8 cellular contexts compared by ENCODE assay signal in genomic region chr3:172751188-172751571, GRCh38. TPM values are rescaled to one million over a fixed set of nuclear protein-coding genes. Genes with fewer than 3 reads are reported as not detected.
A peak's percentile ranks its signal among the peaks of the same experiment; 100 is the strongest.
DNase-seq lines count a peak whose midpoint lies in the region; ATAC-seq and TF ChIP-seq lines count a peak whose summit lies in the region.

No MANE protein-coding gene starts in this region.

- H3K36me3 ChIP-seq in KMS-11 (ENCODE audit: insufficient read depth), result no peaks in the 10 kb centered on the region; the same call in 1 of the 2 replicates

- ATAC-seq in GM19395 (IDR thresholded peaks at IDR 0.05; ENCODE audit: unreplicated experiment) (peak; percentile 26), WTC11 (no peak), HG03469 (IDR thresholded peaks at IDR 0.05; ENCODE audit: unreplicated experiment) (no peak)

- peak overlapping the region; percentile 90 for H3K27ac ChIP-seq in KMS-11

- H3K4me2 ChIP-seq in KMS-11, result peak overlapping the region; percentile 88

- H3K27me3 Mint-ChIP-seq in WTC11 (ENCODE audit: low read depth) (no peaks in the 10 kb centered on the region), glutamatergic neuron (ENCODE audit: unreplicated experiment) (no peaks in the 10 kb centered on the region)

- H3K4me3 ChIP-seq in KMS-11 (IDR thresholded peaks at IDR 0.05; ENCODE audit: insufficient read depth, low read depth, low read length), result peak overlapping the region; percentile 85

- H3K4me3 Mint-ChIP-seq in WTC11, result peak overlapping the region; percentile 97
- H3K4me3 Mint-ChIP-seq in glutamatergic neuron (ENCODE audit: unreplicated experiment), result peak overlapping the region; percentile 97

- peaks cover 4% of the 10 kb centered on the region; the same call in 1 of the 2 replicates for H3K9me3 Mint-ChIP-seq in WTC11
- H3K9me3 Mint-ChIP-seq in glutamatergic neuron (ENCODE audit: unreplicated experiment), result peaks cover 2% of the 10 kb centered on the region

- no peaks in the 10 kb centered on the region for H4K20me1 ChIP-seq in KMS-11 (ENCODE audit: insufficient read depth)

- CTCF ChIA-PET in WTC11 (lab: Charles Lee), result interaction anchor here (0.8 to 2.3 kb wide), 9 partner anchors 13 to 422 kb away, joined by 3 to 27 read pairs (median 5); partner anchors contain the start of gene NCEH1

- peaks cover 42% of the 10 kb centered on the region for H3K79me2 ChIP-seq in KMS-11 (ENCODE audit: insufficient read depth, low read depth)

- H3K9ac ChIP-seq in KMS-11, result peak overlapping the region; percentile 96

- POLR2A ChIA-PET in WTC11 (lab: Charles Lee), result interaction anchor here (1.0 kb wide), 2 partner anchors 42 to 78 kb away, joined by 3 to 4 read pairs; no protein-coding TSS in a partner anchor

- peak overlapping the region; percentile 91 for H2AFZ ChIP-seq in KMS-11 (ENCODE audit: low read depth)

- H3K27me3 ChIP-seq in KMS-11 (ENCODE audit: insufficient read depth, low read depth), result no peaks in the 10 kb centered on the region

- DNase-seq in COR-L47 (lab: John Stamatoyannopoulos, UW), result peak; percentile 25
- DNase-seq in WTC11 (ENCODE audit: low spot score), result no peak
- peak; percentile 18 for DNase-seq in glutamatergic neuron
- DNase-seq in pons (ENCODE audit: low spot score), result peak; percentile 15
- no peak for DNase-seq in effector CD8-positive, alpha-beta T cell (lab: John Stamatoyannopoulos, UW)

- H3K27ac Mint-ChIP-seq in WTC11 (peak overlapping the region; percentile 65; the same call in 1 of the 2 replicates), glutamatergic neuron (ENCODE audit: unreplicated experiment) (no peak overlapping the region)

- H3K36me3 Mint-ChIP-seq in WTC11 (peaks cover 29% of the 10 kb centered on the region), glutamatergic neuron (ENCODE audit: unreplicated experiment) (no peaks in the 10 kb centered on the region)

- peaks cover 40% of the 10 kb centered on the region for H3K4me1 Mint-ChIP-seq in WTC11
- peaks cover 7% of the 10 kb centered on the region for H3K4me1 Mint-ChIP-seq in glutamatergic neuron (ENCODE audit: low read depth, unreplicated experiment)

- H3K4me1 ChIP-seq in KMS-11 (ENCODE audit: low read depth, poor library complexity, severe bottlenecking), result peaks cover 14% of the 10 kb centered on the region

- TF ChIP-seq CTCF in KMS-11 (conservative IDR thresholded peaks at IDR 0.05; ENCODE audit: low read depth, low read length), result no peak
- no peak for TF ChIP-seq CTCF in WTC11 (IDR thresholded peaks at IDR 0.05)
- TF ChIP-seq CTCF in glutamatergic neuron (IDR thresholded peaks at IDR 0.05; ENCODE audit: partially characterized antibody, unreplicated experiment), result no peak

TF ChIP-seq in WTC11, 78 proteins besides CTCF, POLR2A, EP300 and RAD21:
- TF ChIP-seq ZNF317 (CRISPR knock-in tag; IDR thresholded peaks at IDR 0.05; ENCODE audit: borderline replicate concordance, low read depth) (no peak), IRF2 (CRISPR knock-in tag; IDR thresholded peaks at IDR 0.05; ENCODE audit: borderline replicate concordance, low read depth) (no peak), ETV6 (CRISPR knock-in tag; IDR thresholded peaks at IDR 0.05) (no peak)
TF ChIP-seq in WTC11: peak in this region for 0.

RNA-seq across cellular contexts. Expression of gene ECT2, which starts 0.7 kb away (rescaled TPM):
- total RNA-seq in WTC11 (2021) (80.9 to 97.7 TPM (median 84.3 TPM) in 3 replicates), glutamatergic neuron (ENCODE audit: unreplicated experiment) (11.5 TPM)

RNA-seq across cellular contexts. Expression of gene NCEH1, which starts 40.3 kb away (rescaled TPM):
- total RNA-seq in WTC11 (2021) (2.6 to 4.5 TPM (median 3.3 TPM) in 3 replicates), glutamatergic neuron (ENCODE audit: unreplicated experiment) (1.5 TPM)

Comparison
In these comparisons a context has a peak if more than half of its experiments do, and no peak if none do; other contexts are left out.
1. DNase-seq: peak in COR-L47 (single experiment), glutamatergic neuron (single experiment) and pons (single experiment); none in WTC11 (single experiment) and effector CD8-positive, alpha-beta T cell (single experiment).